ENCODE assay signal across 1 cellular context in the genomic region with DNA sequence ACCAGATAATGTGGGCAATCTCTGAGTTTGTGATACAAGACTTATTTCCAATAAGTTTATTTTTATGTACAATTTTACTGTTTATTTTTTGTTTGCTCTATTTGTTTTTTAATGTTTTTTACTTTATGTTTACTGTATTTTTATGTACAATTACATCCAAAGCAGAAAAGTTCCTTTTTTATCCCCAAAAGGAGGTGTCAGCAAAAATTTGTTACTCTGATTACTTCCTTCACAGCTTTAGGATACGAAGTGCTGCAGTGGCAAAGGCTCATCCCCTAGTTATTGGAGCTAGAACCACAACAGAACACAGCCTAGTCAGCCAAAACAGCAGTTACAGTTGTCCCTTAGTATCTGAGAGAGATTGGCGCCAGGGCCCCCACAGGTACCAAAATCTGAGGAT.
TF ChIP-seq lines count a peak whose summit lies in the region.

No MANE protein-coding gene starts in this region.

TF ChIP-seq in HepG2, 621 proteins besides CTCF, POLR2A, EP300 and RAD21:
- TF ChIP-seq MAFF (IDR thresholded peaks at IDR 0.05; ENCODE audit: low read depth, low read length) (peak; percentile 84), ZNF629 (CRISPR knock-in tag; conservative IDR thresholded peaks at IDR 0.05) (no peak), MAFK (conservative IDR thresholded peaks at IDR 0.05 in 1 of 2, IDR thresholded peaks at IDR 0.05 in 1 of 2; ENCODE audit: low read length in 2 of 2) (peak; percentile 82 to 92), PHF8 (CRISPR knock-in tag; IDR thresholded peaks at IDR 0.05) (no peak), TRIM24 (CRISPR knock-in tag; IDR thresholded peaks at IDR 0.05) (no peak), ATRX (CRISPR knock-in tag; IDR thresholded peaks at IDR 0.05; ENCODE audit: borderline replicate concordance) (no peak), CAMTA2 (CRISPR knock-in tag; IDR thresholded peaks at IDR 0.05; ENCODE audit: borderline replicate concordance) (no peak), SRSF1 (optimal IDR thresholded peaks at IDR 0.05; ENCODE audit: low read depth, low read length) (no peak), TAF1 (CRISPR knock-in tag; IDR thresholded peaks at IDR 0.05) (no peak), BCL6 (CRISPR knock-in tag; IDR thresholded peaks at IDR 0.05) (no peak), FOXP1 (IDR thresholded peaks at IDR 0.05) (no peak), FOXP1 (CRISPR knock-in tag; IDR thresholded peaks at IDR 0.05) (no peak), SMAD3 (CRISPR knock-in tag; IDR thresholded peaks at IDR 0.05) (no peak)
- TF ChIP-seq, protein P1, sequence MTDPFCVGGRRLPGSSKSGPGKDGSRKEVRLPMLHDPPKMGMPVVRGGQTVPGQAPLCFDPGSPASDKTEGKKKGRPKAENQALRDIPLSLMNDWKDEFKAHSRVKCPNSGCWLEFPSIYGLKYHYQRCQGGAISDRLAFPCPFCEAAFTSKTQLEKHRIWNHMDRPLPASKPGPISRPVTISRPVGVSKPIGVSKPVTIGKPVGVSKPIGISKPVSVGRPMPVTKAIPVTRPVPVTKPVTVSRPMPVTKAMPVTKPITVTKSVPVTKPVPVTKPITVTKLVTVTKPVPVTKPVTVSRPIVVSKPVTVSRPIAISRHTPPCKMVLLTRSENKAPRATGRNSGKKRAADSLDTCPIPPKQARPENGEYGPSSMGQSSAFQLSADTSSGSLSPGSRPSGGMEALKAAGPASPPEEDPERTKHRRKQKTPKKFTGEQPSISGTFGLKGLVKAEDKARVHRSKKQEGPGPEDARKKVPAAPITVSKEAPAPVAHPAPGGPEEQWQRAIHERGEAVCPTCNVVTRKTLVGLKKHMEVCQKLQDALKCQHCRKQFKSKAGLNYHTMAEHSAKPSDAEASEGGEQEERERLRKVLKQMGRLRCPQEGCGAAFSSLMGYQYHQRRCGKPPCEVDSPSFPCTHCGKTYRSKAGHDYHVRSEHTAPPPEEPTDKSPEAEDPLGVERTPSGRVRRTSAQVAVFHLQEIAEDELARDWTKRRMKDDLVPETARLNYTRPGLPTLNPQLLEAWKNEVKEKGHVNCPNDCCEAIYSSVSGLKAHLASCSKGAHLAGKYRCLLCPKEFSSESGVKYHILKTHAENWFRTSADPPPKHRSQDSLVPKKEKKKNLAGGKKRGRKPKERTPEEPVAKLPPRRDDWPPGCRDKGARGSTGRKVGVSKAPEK (CRISPR knock-in tag; IDR thresholded peaks at IDR 0.05; ENCODE audit: borderline replicate concordance) = no peak
- TF ChIP-seq, protein P2, sequence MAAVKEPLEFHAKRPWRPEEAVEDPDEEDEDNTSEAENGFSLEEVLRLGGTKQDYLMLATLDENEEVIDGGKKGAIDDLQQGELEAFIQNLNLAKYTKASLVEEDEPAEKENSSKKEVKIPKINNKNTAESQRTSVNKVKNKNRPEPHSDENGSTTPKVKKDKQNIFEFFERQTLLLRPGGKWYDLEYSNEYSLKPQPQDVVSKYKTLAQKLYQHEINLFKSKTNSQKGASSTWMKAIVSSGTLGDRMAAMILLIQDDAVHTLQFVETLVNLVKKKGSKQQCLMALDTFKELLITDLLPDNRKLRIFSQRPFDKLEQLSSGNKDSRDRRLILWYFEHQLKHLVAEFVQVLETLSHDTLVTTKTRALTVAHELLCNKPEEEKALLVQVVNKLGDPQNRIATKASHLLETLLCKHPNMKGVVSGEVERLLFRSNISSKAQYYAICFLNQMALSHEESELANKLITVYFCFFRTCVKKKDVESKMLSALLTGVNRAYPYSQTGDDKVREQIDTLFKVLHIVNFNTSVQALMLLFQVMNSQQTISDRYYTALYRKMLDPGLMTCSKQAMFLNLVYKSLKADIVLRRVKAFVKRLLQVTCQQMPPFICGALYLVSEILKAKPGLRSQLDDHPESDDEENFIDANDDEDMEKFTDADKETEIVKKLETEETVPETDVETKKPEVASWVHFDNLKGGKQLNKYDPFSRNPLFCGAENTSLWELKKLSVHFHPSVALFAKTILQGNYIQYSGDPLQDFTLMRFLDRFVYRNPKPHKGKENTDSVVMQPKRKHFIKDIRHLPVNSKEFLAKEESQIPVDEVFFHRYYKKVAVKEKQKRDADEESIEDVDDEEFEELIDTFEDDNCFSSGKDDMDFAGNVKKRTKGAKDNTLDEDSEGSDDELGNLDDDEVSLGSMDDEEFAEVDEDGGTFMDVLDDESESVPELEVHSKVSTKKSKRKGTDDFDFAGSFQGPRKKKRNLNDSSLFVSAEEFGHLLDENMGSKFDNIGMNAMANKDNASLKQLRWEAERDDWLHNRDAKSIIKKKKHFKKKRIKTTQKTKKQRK (IDR thresholded peaks at IDR 0.05; ENCODE audit: low read length) = no peak
